Comparison of ENCODE assay signal across 22 cellular contexts in genomic region chr2:162457021-162457420, GRCh38.
"Had no signal": no experiment of that assay in that cellular context is flagged by ENCODE, and none has a peak within 500 bp of the region (broad histone marks: within the 10 kb centered on the region; RNA-seq: fewer than 3 reads in every experiment).

No MANE protein-coding gene starts in this region.

- H3K4me1 Mint-ChIP-seq: natural killer cell; neural crest cell; stimulated activated effector memory CD8-positive, alpha-beta T cell treated with anti-CD3 and anti-CD28 coated beads, Interleukin-12 subunit alpha, Interleukin-12 subunit beta, amount 100 ng/mL, for 72 hours had no signal

- H3K27me3 Mint-ChIP-seq: progenitor cell of endocrine pancreas had no signal

- H3K27ac ChIP-seq: heart left ventricle, left ventricle myocardium inferior, lower lobe of right lung, neutrophil, parathyroid adenoma, right atrium auricular region, stomach, thyroid gland, vagina had no signal

- H3K4me3 ChIP-seq: heart left ventricle, left ventricle myocardium inferior, lower lobe of right lung, right atrium auricular region, stomach, thyroid gland, vagina had no signal

- DNase-seq: cortex of kidney; effector memory CD8-positive, alpha-beta T cell; heart left ventricle; hippocampal formation; left cardiac atrium; left ventricle myocardium inferior; lower lobe of right lung; natural killer cell; stimulated activated CD4-positive, alpha-beta T cell treated with anti-CD3 and anti-CD28 coated beads, Interleukin-2, amount 100 ng/mL, for 24 hours; stimulated activated CD4-positive, alpha-beta T cell treated with anti-CD3 and anti-CD28 coated beads, Interleukin-4, amount 100 ng/mL, for 24 hours; stimulated activated naive CD4-positive, alpha-beta T cell treated with Interleukin-2 at 50 U/mL for 16 hours; stomach; thyroid gland; trophoblast cell had no signal

- H3K4me1 ChIP-seq: heart left ventricle, left ventricle myocardium inferior, lower lobe of right lung, parathyroid adenoma, stomach, thyroid gland, vagina had no signal

- H3K27ac Mint-ChIP-seq: effector memory CD8-positive, alpha-beta T cell; natural killer cell; progenitor cell of endocrine pancreas; stimulated activated effector memory CD8-positive, alpha-beta T cell treated with anti-CD3 and anti-CD28 coated beads, Interleukin-12 subunit alpha, Interleukin-12 subunit beta, amount 100 ng/mL, for 72 hours had no signal

- H2AFZ ChIP-seq: parathyroid adenoma had no signal

- H3K9me3 ChIP-seq: heart left ventricle, lower lobe of right lung, neutrophil, right atrium auricular region, stomach, thyroid gland, vagina had no signal

- H3K36me3 Mint-ChIP-seq: natural killer cell; stimulated activated effector memory CD8-positive, alpha-beta T cell treated with anti-CD3 and anti-CD28 coated beads, Interleukin-12 subunit alpha, Interleukin-12 subunit beta, amount 100 ng/mL, for 72 hours had no signal

- ATAC-seq: effector memory CD8-positive, alpha-beta T cell; heart left ventricle; lower lobe of right lung; natural killer cell; sciatic nerve; stimulated activated effector memory CD8-positive, alpha-beta T cell treated with anti-CD3 and anti-CD28 coated beads, Interleukin-12 subunit alpha, Interleukin-12 subunit beta, amount 100 ng/mL, for 72 hours had no signal

- H3K79me2 ChIP-seq: parathyroid adenoma had no signal

- H3K9me3 Mint-ChIP-seq: effector memory CD8-positive, alpha-beta T cell had no signal

- H3K4me3 Mint-ChIP-seq: effector memory CD8-positive, alpha-beta T cell; natural killer cell; neural crest cell; stimulated activated effector memory CD8-positive, alpha-beta T cell treated with anti-CD3 and anti-CD28 coated beads, Interleukin-12 subunit alpha, Interleukin-12 subunit beta, amount 100 ng/mL, for 72 hours had no signal

- H3K27me3 ChIP-seq: heart left ventricle, neutrophil, right atrium auricular region, stomach, thyroid gland, vagina had no signal

- H3K36me3 ChIP-seq: heart left ventricle, left ventricle myocardium inferior, lower lobe of right lung, neutrophil, right atrium auricular region, stomach, thyroid gland, vagina had no signal
